In genomic region chr1:150793231-150793630, GRCh38 we compare ENCODE assay signal across 30 cellular contexts.
"Had no signal": no experiment of that assay in that cellular context is flagged by ENCODE, and none has a peak within 500 bp of the region (broad histone marks: within the 10 kb centered on the region; RNA-seq: fewer than 3 reads in every experiment).

No MANE protein-coding gene starts in this region.

- H3K4me3 Mint-ChIP-seq: activated CD4-positive, alpha-beta T cell treated with anti-CD3 and anti-CD28 coated beads, Interleukin-2, amount 10 ng/mL, durations not matched to agents 24 days and 14 days; activated CD8-positive, alpha-beta memory T cell treated with anti-CD3 and anti-CD28 coated beads, Interleukin-2, amount 10 ng/mL, durations not matched to agents 7 days and 5 days; activated naive CD8-positive, alpha-beta T cell treated with anti-CD3 and anti-CD28 coated beads, Interleukin-2, amount 50 U/mL, for 24 hours; activated T-cell treated with anti-CD3 and anti-CD28 coated beads, Interleukin-2, amount 50 U/mL, for 24 hours; activated T-helper 1 cell treated with anti-CD3 and anti-CD28 coated beads, Interleukin-12 subunit alpha, Interleukin-12 subunit beta, Interleukin-2, Interleukin-4 antibody, amounts not matched to agents 30 ng/mL and 10 ng/mL and 1 ng/mL, durations not matched to agents 14 hours and 24 hours and 36 hours; T-helper 1 cell treated with Interleukin-12 subunit alpha and Interleukin-12 subunit beta and Interleukin-4 antibody, amounts not matched to agents 30 μg/mL and 1 μg/mL, for 36 hours; WTC11 had no signal

- H3K4me3 ChIP-seq: ascending aorta, body of pancreas, Peyer's patch, SJCRH30 had no signal

- H3K36me3 Mint-ChIP-seq: activated naive CD4-positive, alpha-beta T cell treated with anti-CD3 and anti-CD28 coated beads, Interleukin-2, amount 50 U/mL, for 72 hours; WTC11 had no signal

- H3K27ac Mint-ChIP-seq: activated CD4-positive, alpha-beta T cell treated with anti-CD3 and anti-CD28 coated beads, Interleukin-2, amount 10 ng/mL, durations not matched to agents 24 days and 14 days; activated CD8-positive, alpha-beta memory T cell treated with anti-CD3 and anti-CD28 coated beads, Interleukin-2, amount 10 ng/mL, durations not matched to agents 7 days and 5 days; activated naive CD4-positive, alpha-beta T cell treated with anti-CD3 and anti-CD28 coated beads, Interleukin-2, amount 50 U/mL, for 72 hours; activated naive CD8-positive, alpha-beta T cell treated with anti-CD3 and anti-CD28 coated beads, Interleukin-2, amount 50 U/mL, for 24 hours; activated T-cell treated with anti-CD3 and anti-CD28 coated beads, Interleukin-2, amount 50 U/mL, for 24 hours; activated T-helper 1 cell treated with anti-CD3 and anti-CD28 coated beads, Interleukin-12 subunit alpha, Interleukin-12 subunit beta, Interleukin-2, Interleukin-4 antibody, amounts not matched to agents 30 ng/mL and 10 ng/mL and 1 ng/mL, durations not matched to agents 14 hours and 24 hours and 36 hours; T-helper 1 cell treated with Interleukin-12 subunit alpha and Interleukin-12 subunit beta and Interleukin-4 antibody, amounts not matched to agents 30 μg/mL and 1 μg/mL, for 36 hours; WTC11 had no signal

- DNase-seq: activated CD4-positive, alpha-beta T cell treated with anti-CD3 and anti-CD28 coated beads, Interleukin-2, amount 10 ng/mL, durations not matched to agents 24 days and 14 days; activated CD4-positive, alpha-beta T cell treated with anti-CD3 and anti-CD28 coated beads, Interleukin-2, amount 50 U/mL, for 48 hours; activated CD4-positive, CD25-positive, alpha-beta regulatory T cell treated with anti-CD3 and anti-CD28 coated beads, Interleukin-2, amount 50 U/mL, for 72 hours; activated CD8-positive, alpha-beta memory T cell treated with anti-CD3 and anti-CD28 coated beads, Interleukin-2, amount 10 ng/mL, durations not matched to agents 7 days and 5 days; activated effector memory CD4-positive, alpha-beta T cell treated with anti-CD3 and anti-CD28 coated beads, Interleukin-2, amount 50 U/mL, for 16 hours; activated naive CD4-positive, alpha-beta T cell treated with Interleukin-2 at 50 U/mL for 16 hours; activated naive CD8-positive, alpha-beta T cell treated with anti-CD3 and anti-CD28 coated beads, Interleukin-2, amount 50 U/mL, for 24 hours; activated T-cell treated with anti-CD3 and anti-CD28 coated beads, Interleukin-2, amount 50 U/mL, for 24 hours; amniotic stem cell; body of pancreas; central memory CD4-positive, alpha-beta T cell; MM.1S; NCI-H1048; NCI-H146; NCI-H187 treated with DMSO at 0.1 percent for 48 hours; NCI-H2171 treated with DMSO at 0.1 percent for 48 hours; NCI-H226; NCI-H510A; NCI-H526 treated with DMSO at 0.1 percent for 48 hours; NCI-H82; Peyer's patch; Right ventricle myocardium superior; SJCRH30; SK-N-SH had no signal

- H3K27me3 Mint-ChIP-seq: activated CD8-positive, alpha-beta memory T cell treated with anti-CD3 and anti-CD28 coated beads, Interleukin-2, amount 10 ng/mL, durations not matched to agents 7 days and 5 days; activated naive CD8-positive, alpha-beta T cell treated with anti-CD3 and anti-CD28 coated beads, Interleukin-2, amount 50 U/mL, for 24 hours; activated T-cell treated with anti-CD3 and anti-CD28 coated beads, Interleukin-2, amount 50 U/mL, for 24 hours had no signal

- H3K4me1 Mint-ChIP-seq: activated CD4-positive, alpha-beta T cell treated with anti-CD3 and anti-CD28 coated beads, Interleukin-2, amount 10 ng/mL, durations not matched to agents 24 days and 14 days; activated CD8-positive, alpha-beta memory T cell treated with anti-CD3 and anti-CD28 coated beads, Interleukin-2, amount 10 ng/mL, durations not matched to agents 7 days and 5 days; activated naive CD8-positive, alpha-beta T cell treated with anti-CD3 and anti-CD28 coated beads, Interleukin-2, amount 50 U/mL, for 24 hours had no signal

- H3K27me3 ChIP-seq: ascending aorta, body of pancreas, Peyer's patch, SJCRH30 had no signal

- H3K4me1 ChIP-seq: ascending aorta, body of pancreas, Peyer's patch, SJCRH30 had no signal

- H3K9me3 Mint-ChIP-seq: activated CD4-positive, alpha-beta T cell treated with anti-CD3 and anti-CD28 coated beads, Interleukin-2, amount 10 ng/mL, durations not matched to agents 24 days and 14 days; activated naive CD4-positive, alpha-beta T cell treated with anti-CD3 and anti-CD28 coated beads, Interleukin-2, amount 50 U/mL, for 72 hours; activated naive CD8-positive, alpha-beta T cell treated with anti-CD3 and anti-CD28 coated beads, Interleukin-2, amount 50 U/mL, for 24 hours; activated T-cell treated with anti-CD3 and anti-CD28 coated beads, Interleukin-2, amount 50 U/mL, for 24 hours; activated T-helper 1 cell treated with anti-CD3 and anti-CD28 coated beads, Interleukin-12 subunit alpha, Interleukin-12 subunit beta, Interleukin-2, Interleukin-4 antibody, amounts not matched to agents 30 ng/mL and 10 ng/mL and 1 ng/mL, durations not matched to agents 14 hours and 24 hours and 36 hours; T-helper 1 cell treated with Interleukin-12 subunit alpha and Interleukin-12 subunit beta and Interleukin-4 antibody, amounts not matched to agents 30 μg/mL and 1 μg/mL, for 36 hours had no signal

- ATAC-seq: activated CD8-positive, alpha-beta memory T cell treated with anti-CD3 and anti-CD28 coated beads, Interleukin-2, amount 10 ng/mL, durations not matched to agents 7 days and 5 days; activated naive CD4-positive, alpha-beta T cell treated with anti-CD3 and anti-CD28 coated beads, Interleukin-2, amount 50 U/mL, for 72 hours; activated naive CD8-positive, alpha-beta T cell treated with anti-CD3 and anti-CD28 coated beads, Interleukin-2, amount 50 U/mL, for 24 hours; body of pancreas; WTC11 had no signal

- H3K9me3 ChIP-seq: ascending aorta, body of pancreas, Peyer's patch, SJCRH30, SK-N-SH had no signal

- H3K27ac ChIP-seq: ascending aorta, Peyer's patch, RWPE1, SJCRH30 had no signal
